ENCODE assay signal across 26 cellular contexts in genomic region chr16:86707581-86707980, GRCh38.
"Had no signal": no experiment of that assay in that cellular context is flagged by ENCODE, and none has a peak within 500 bp of the region (broad histone marks: within the 10 kb centered on the region; RNA-seq: fewer than 3 reads in every experiment).

No MANE protein-coding gene starts in this region.

- H3K4me1 ChIP-seq: heart right ventricle, left ventricle myocardium inferior, prostate gland, spleen, suprapubic skin, tibial artery, upper lobe of right lung had no signal

- H3K4me3 ChIP-seq: heart right ventricle, hepatocyte, left ventricle myocardium inferior, ovary, prostate gland, spleen, suprapubic skin, thoracic aorta, tibial artery, upper lobe of right lung had no signal

- H3K9me3 Mint-ChIP-seq: natural killer cell had no signal

- H3K27ac Mint-ChIP-seq: mesothelial cell of epicardium; naive B cell; natural killer cell; nephron progenitor cell; stimulated activated effector memory CD8-positive, alpha-beta T cell treated with anti-CD3 and anti-CD28 coated beads, Interleukin-12 subunit alpha, Interleukin-12 subunit beta, amount 100 ng/mL, for 72 hours; stimulated activated naive CD8-positive, alpha-beta T cell treated with anti-CD3 and anti-CD28 coated beads, Interleukin-15, Interleukin-2, amounts not matched to agents 100 ng/mL and 50 ng/mL, for 24 hours had no signal

- H3K27me3 ChIP-seq: hepatocyte, ovary, tibial artery, upper lobe of right lung had no signal

- H3K27ac ChIP-seq: heart right ventricle, hepatocyte, left ventricle myocardium inferior, ovary, prostate gland, spleen, suprapubic skin, thoracic aorta, tibial artery, upper lobe of right lung had no signal

- H3K36me3 ChIP-seq: heart right ventricle, left ventricle myocardium inferior, ovary, prostate gland, spleen, suprapubic skin, thoracic aorta, tibial artery, upper lobe of right lung had no signal

- H3K4me1 Mint-ChIP-seq: naive B cell; stimulated activated effector memory CD8-positive, alpha-beta T cell treated with anti-CD3 and anti-CD28 coated beads, Interleukin-12 subunit alpha, Interleukin-12 subunit beta, amount 100 ng/mL, for 72 hours had no signal

- H3K36me3 Mint-ChIP-seq: mesothelial cell of epicardium; naive B cell; natural killer cell; stimulated activated effector memory CD8-positive, alpha-beta T cell treated with anti-CD3 and anti-CD28 coated beads, Interleukin-12 subunit alpha, Interleukin-12 subunit beta, amount 100 ng/mL, for 72 hours had no signal

- ATAC-seq: heart right ventricle; natural killer cell; right cardiac atrium; sciatic nerve; stimulated activated effector memory CD8-positive, alpha-beta T cell treated with anti-CD3 and anti-CD28 coated beads, Interleukin-12 subunit alpha, Interleukin-12 subunit beta, amount 100 ng/mL, for 72 hours; upper lobe of right lung had no signal

- FAIRE-seq: small intestine, urothelium cell line had no signal

- H2AFZ ChIP-seq: hepatocyte had no signal

- H3K4me3 Mint-ChIP-seq: mesothelial cell of epicardium; naive B cell; natural killer cell; nephron progenitor cell; stimulated activated effector memory CD8-positive, alpha-beta T cell treated with anti-CD3 and anti-CD28 coated beads, Interleukin-12 subunit alpha, Interleukin-12 subunit beta, amount 100 ng/mL, for 72 hours; stimulated activated naive CD8-positive, alpha-beta T cell treated with anti-CD3 and anti-CD28 coated beads, Interleukin-15, Interleukin-2, amounts not matched to agents 100 ng/mL and 50 ng/mL, for 24 hours had no signal

- DNase-seq: heart right ventricle; islet precursor cell; left ventricle myocardium inferior; mesenchymal stem cell; naive B cell; natural killer cell; nephron progenitor cell; ovary; retina; right cardiac atrium; small intestine; spleen; stimulated activated CD4-positive, alpha-beta T cell treated with anti-CD3 and anti-CD28 coated beads, Interleukin-4, amount 100 ng/mL, for 24 hours; stimulated activated naive CD4-positive, alpha-beta T cell; trophoblast cell; upper lobe of right lung had no signal

- H3K79me2 ChIP-seq: hepatocyte had no signal

- H3K4me2 ChIP-seq: hepatocyte had no signal

- H3K9me3 ChIP-seq: ovary, prostate gland, suprapubic skin, thoracic aorta, tibial artery, upper lobe of right lung had no signal
